ENCODE assay signal across 8 cellular contexts in genomic region chr19:12090807-12091206, GRCh38. TPM values are rescaled to one million over a fixed set of nuclear protein-coding genes. Genes with fewer than 3 reads are reported as not detected.
DNase-seq lines count a peak whose midpoint lies in the region; ATAC-seq and TF ChIP-seq lines count a peak whose summit lies in the region.

No MANE protein-coding gene starts in this region.

- in situ Hi-C loops in GM23248 (cut with MboI), result no loop called here

- peak in 1 of 3 experiments; percentile 23 for TF ChIP-seq CTCF in vagina (IDR thresholded peaks at IDR 0.05)

- peaks cover 2% of the 10 kb centered on the region for H3K27me3 Mint-ChIP-seq in activated naive CD4-positive, alpha-beta T cell treated with anti-CD3 and anti-CD28 coated beads, Interleukin-2, amount 50 U/mL, for 24 hours

- H3K27me3 ChIP-seq in GM23248 (replicated peaks; ENCODE audit: insufficient read depth) (no peaks in the 10 kb centered on the region), vagina (no peaks in the 10 kb centered on the region)

- peaks cover 6% of the 10 kb centered on the region; the same call in 1 of the 2 replicates for H3F3A ChIP-seq in GM23248 (ENCODE audit: insufficient read depth)

- peak; percentile 61 for DNase-seq in AG08395 (ENCODE audit: low spot score)
- DNase-seq in GM23248, result peak; percentile 78
- DNase-seq in SK-N-MC (ENCODE audit: low read depth, low spot score), result peak; percentile 30
- peak; percentile 81 for DNase-seq in cardiac septum (ENCODE audit: low spot score)
- DNase-seq in retina, result peak; percentile 73
- no peak for DNase-seq in vagina (ENCODE audit: extremely low spot score in 2 of 2)

- peaks cover 11% of the 10 kb centered on the region for H3K4me1 Mint-ChIP-seq in activated naive CD4-positive, alpha-beta T cell treated with anti-CD3 and anti-CD28 coated beads, Interleukin-2, amount 50 U/mL, for 24 hours

- no peak overlapping the region; the same call in 1 of the 2 replicates for H2AFZ ChIP-seq in GM23248

- WGBS in GM23248 (ENCODE audit: low coverage in 1 of 2, low lambda C conversion rate in 2 of 2, missing lambda C conversion rate in 2 of 2), 2 experiments, result 48 to 56% methylated on average over 4 to 5 of the region's 5 CpGs

- H3K4me3 ChIP-seq in GM23248, result no peak overlapping the region
- no peak overlapping the region for H3K4me3 ChIP-seq in SK-N-MC
- H3K4me3 ChIP-seq in vagina, result no peak overlapping the region

- H3K4me1 ChIP-seq in GM23248 (ENCODE audit: insufficient read depth) (peaks cover 5% of the 10 kb centered on the region; the same call in 1 of the 2 replicates), vagina (peaks cover 12% of the 10 kb centered on the region)

- peak overlapping the region; percentile 71 for H3K4me3 Mint-ChIP-seq in activated naive CD4-positive, alpha-beta T cell treated with anti-CD3 and anti-CD28 coated beads, Interleukin-2, amount 50 U/mL, for 24 hours

- no peak for ATAC-seq in GM21381 (IDR thresholded peaks at IDR 0.05; ENCODE audit: unreplicated experiment)

- intact Hi-C loops in cardiac septum (cut with DNase I), result loop anchor here (2.0 kb wide), 1 partner anchor 50 kb away; the partner anchor contains the start of gene ZNF20
- intact Hi-C loops in vagina (cut with DNase I), result no loop called here

- TF ChIP-seq POLR2A in vagina (IDR thresholded peaks at IDR 0.05), result no peak

- H3K36me3 Mint-ChIP-seq in activated naive CD4-positive, alpha-beta T cell treated with anti-CD3 and anti-CD28 coated beads, Interleukin-2, amount 50 U/mL, for 24 hours, result peaks cover 5% of the 10 kb centered on the region

- H3K9me2 ChIP-seq in GM23248 (ENCODE audit: insufficient read depth), result no peaks in the 10 kb centered on the region

- H4K20me1 ChIP-seq in GM23248 (ENCODE audit: insufficient read depth), result no peaks in the 10 kb centered on the region

- peaks cover 23% of the 10 kb centered on the region for H3K79me2 ChIP-seq in GM23248 (ENCODE audit: insufficient read depth)

- no peak overlapping the region for H3K27ac ChIP-seq in GM23248
- no peak overlapping the region for H3K27ac ChIP-seq in SK-N-MC
- no peak overlapping the region for H3K27ac ChIP-seq in vagina

- no peak overlapping the region for H3K4me2 ChIP-seq in GM23248 (ENCODE audit: unreplicated experiment)

- H3K9me3 ChIP-seq in GM23248 (ENCODE audit: low read depth), result no peaks in the 10 kb centered on the region
- H3K9me3 ChIP-seq in SK-N-MC (ENCODE audit: low read depth, low read length), result no peaks in the 10 kb centered on the region
- no peaks in the 10 kb centered on the region for H3K9me3 ChIP-seq in vagina

- H3K36me3 ChIP-seq in GM23248 (ENCODE audit: low read depth) (no peaks in the 10 kb centered on the region), SK-N-MC (ENCODE audit: insufficient read depth, low read length) (peaks cover 5% of the 10 kb centered on the region; the same call in 1 of the 2 replicates), vagina (no peaks in the 10 kb centered on the region)

- peaks cover 4% of the 10 kb centered on the region for H3K9me3 Mint-ChIP-seq in activated naive CD4-positive, alpha-beta T cell treated with anti-CD3 and anti-CD28 coated beads, Interleukin-2, amount 50 U/mL, for 24 hours

- H3K27ac Mint-ChIP-seq in activated naive CD4-positive, alpha-beta T cell treated with anti-CD3 and anti-CD28 coated beads, Interleukin-2, amount 50 U/mL, for 24 hours, result no peak overlapping the region

- H3K9ac ChIP-seq in GM23248 (no peak overlapping the region), SK-N-MC (ENCODE audit: insufficient read length) (no peak overlapping the region)

RNA-seq across cellular contexts. Expression of gene ZNF844, which starts 26.3 kb away (rescaled TPM):
- 4.0 and 4.2 TPM in 2 replicates for total RNA-seq in GM23248 (2014; rRNA removed; shearing (Covaris generic))
- 1.7 and 2.3 TPM in 2 replicates for polyA plus RNA-seq in GM23248 (2016; fragmentation: Nextera tagmentation; extraction: Ambion mirVana)
- total RNA-seq in cardiac septum (14.7 TPM), vagina (7.4 TPM)

RNA-seq across cellular contexts. Expression of gene ZNF878, which starts 38.0 kb away (rescaled TPM):
- total RNA-seq in GM23248 (2014; rRNA removed; shearing (Covaris generic)), result not detected in 2 replicates
- polyA plus RNA-seq in GM23248 (2016; fragmentation: Nextera tagmentation; extraction: Ambion mirVana), result 0.18 TPM in 1 of 2 replicates, not detected in the other
- total RNA-seq in cardiac septum, result not detected
- 0.49 TPM for total RNA-seq in vagina

RNA-seq across cellular contexts. Expression of gene ZNF20, which starts 49.3 kb away (rescaled TPM):
- total RNA-seq in GM23248 (2014; rRNA removed; shearing (Covaris generic)), result 5.5 and 5.9 TPM in 2 replicates
- 1.3 and 2.1 TPM in 2 replicates for polyA plus RNA-seq in GM23248 (2016; fragmentation: Nextera tagmentation; extraction: Ambion mirVana)
- total RNA-seq in cardiac septum (1.6 TPM), vagina (1.5 TPM)

RNA-seq across cellular contexts. Expression of gene ZNF433, which starts 55.3 kb away (rescaled TPM):
- total RNA-seq in GM23248 (2014; rRNA removed; shearing (Covaris generic)), result 1.5 and 7.6 TPM in 2 replicates
- polyA plus RNA-seq in GM23248 (2016; fragmentation: Nextera tagmentation; extraction: Ambion mirVana), result 4.2 and 5.0 TPM in 2 replicates
- total RNA-seq in cardiac septum, result 4.3 TPM
- 3.7 TPM for total RNA-seq in vagina

Comparison
In these comparisons a context has a peak if more than half of its experiments do, and no peak if none do; other contexts are left out.
1. DNase-seq: peak in AG08395 (single experiment), GM23248 (single experiment), SK-N-MC (single experiment), cardiac septum (single experiment) and retina (single experiment); none in vagina (0 of 2).